Comparison of ENCODE assay signal across 11 cellular contexts in the genomic region with DNA sequence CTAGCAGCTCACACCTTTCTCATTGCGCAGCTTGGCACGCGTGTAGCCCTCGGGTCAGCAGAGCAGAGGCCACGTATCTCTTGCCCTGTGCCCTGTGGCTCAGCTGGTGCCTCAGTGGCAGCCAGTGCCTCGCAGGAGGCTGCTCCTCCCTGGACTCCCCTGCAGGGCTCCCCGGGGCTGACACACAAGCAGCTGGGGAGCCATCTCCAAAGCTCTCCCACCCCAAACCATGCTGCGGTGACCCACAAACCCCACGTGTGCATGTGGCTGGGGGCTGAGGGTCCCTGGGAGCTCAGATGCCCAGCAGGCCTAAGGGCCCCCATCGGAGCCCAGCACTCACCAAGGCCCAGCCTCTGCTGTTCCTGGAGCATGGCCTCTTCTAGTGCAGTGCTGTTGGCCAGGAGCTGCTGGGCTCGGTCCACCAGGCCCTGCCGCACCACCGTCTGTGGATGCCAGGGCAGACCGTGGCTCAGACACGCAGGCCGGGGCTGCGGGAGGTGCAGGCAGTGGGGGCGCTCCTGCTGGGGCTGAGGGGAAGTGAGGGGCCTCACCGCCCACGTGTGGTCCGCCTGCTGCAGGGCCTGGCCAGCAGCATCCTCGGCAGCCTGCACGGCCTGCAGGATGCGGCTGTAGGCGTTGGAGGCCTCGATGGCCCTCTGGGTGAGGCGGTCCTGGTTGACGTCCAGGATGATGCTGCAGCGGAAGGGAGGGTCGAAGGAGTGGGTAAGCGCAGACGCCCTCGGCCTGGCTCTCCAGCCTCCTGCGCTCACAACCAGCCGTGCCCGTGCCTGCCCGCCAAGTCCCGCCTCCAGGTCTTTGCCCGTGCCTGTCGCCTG.
"Had no signal": no experiment of that assay in that cellular context is flagged by ENCODE, and none has a peak within 500 bp of the region (broad histone marks: within the 10 kb centered on the region; RNA-seq: fewer than 3 reads in every experiment).

No MANE protein-coding gene starts in this region.

- H3K36me3 ChIP-seq: ovary had no signal

- H3K27ac ChIP-seq: ovary had no signal

- ATAC-seq: activated T-helper 17 cell treated with anti-CD3 and anti-CD28 coated beads, Interleukin-2, amount 50 U/mL, for 72 hours; left ventricle myocardium superior; stimulated activated effector memory CD8-positive, alpha-beta T cell treated with anti-CD3 and anti-CD28 coated beads, Interleukin-12 subunit alpha, Interleukin-12 subunit beta, amount 100 ng/mL, for 72 hours had no signal

- H3K9me3 ChIP-seq: ovary had no signal

- H3K4me2 ChIP-seq: smooth muscle cell had no signal

- H3K27me3 ChIP-seq: ovary had no signal

- DNase-seq: activated CD4-positive, alpha-beta T cell treated with anti-CD3 and anti-CD28 coated beads, Interleukin-2, amount 10 ng/mL, durations not matched to agents 7 days and 5 days; activated CD4-positive, CD25-positive, alpha-beta regulatory T cell; activated naive CD4-positive, alpha-beta T cell treated with anti-CD3 and anti-CD28 coated beads, Interleukin-2, amount 10 ng/mL, durations not matched to agents 7 days and 5 days; activated T-cell treated with anti-CD3 and anti-CD28 coated beads for 4 hours; left ventricle myocardium superior; ovary; trophoblast cell had no signal

- FAIRE-seq: frontal cortex had no signal

- H3K4me3 ChIP-seq: ovary, smooth muscle cell had no signal
